ENCODE assay signal across 8 cellular contexts in genomic region chr19:5680437-5681368, GRCh38. TPM values are rescaled to one million over a fixed set of nuclear protein-coding genes. Genes with fewer than 3 reads are reported as not detected.
DNase-seq lines count a peak whose midpoint lies in the region; TF ChIP-seq lines count a peak whose summit lies in the region.

HSD11B1L (plus strand) TSS chr19:5681027; CDS start chr19:5684833, 3,806 bp downstream.
MICOS13 (minus strand) TSS chr19:5680516; CDS start chr19:5680486, 30 bp downstream.

- DNase-seq in GM03348 (ENCODE audit: low spot score) (peak; percentile 97), HFF-Myc (ENCODE audit: extremely low read depth, low read depth) (peak; percentile 95), NAMALWA (ENCODE audit: low spot score) (peak; percentile 99), SK-N-DZ (ENCODE audit: low spot score) (peak; percentile 99), glomerular endothelial cell (ENCODE audit: extremely low read depth, low read depth, low spot score) (peak; percentile 86), occipital lobe (lab: John Stamatoyannopoulos, UW) (peak; percentile 98)

- peak within 1 kb of the TSS; percentile 99 for H3K4me3 ChIP-seq in HFF-Myc (replicated peaks; ENCODE audit: low read depth, low read length)

- no peaks in the 10 kb centered on the region for H3K9me3 Mint-ChIP-seq in activated naive CD4-positive, alpha-beta T cell treated with anti-CD3 and anti-CD28 coated beads, Interleukin-2, amount 50 U/mL, for 24 hours

- peak within 1 kb of the TSS; percentile 87 for H3K27ac ChIP-seq in temporal lobe (ENCODE audit: low read depth, low read length)

- peaks cover 27% of the 10 kb centered on the region for H3K4me1 Mint-ChIP-seq in activated naive CD4-positive, alpha-beta T cell treated with anti-CD3 and anti-CD28 coated beads, Interleukin-2, amount 50 U/mL, for 24 hours

- no peaks in the 10 kb centered on the region for H3K36me3 Mint-ChIP-seq in activated naive CD4-positive, alpha-beta T cell treated with anti-CD3 and anti-CD28 coated beads, Interleukin-2, amount 50 U/mL, for 24 hours

- no peaks in the 10 kb centered on the region for H3K27me3 Mint-ChIP-seq in activated naive CD4-positive, alpha-beta T cell treated with anti-CD3 and anti-CD28 coated beads, Interleukin-2, amount 50 U/mL, for 24 hours

- TF ChIP-seq CTCF in HFF-Myc (IDR thresholded peaks at IDR 0.05; ENCODE audit: low read depth, low read length, missing control alignments), result no peak

- H3K4me3 Mint-ChIP-seq in activated naive CD4-positive, alpha-beta T cell treated with anti-CD3 and anti-CD28 coated beads, Interleukin-2, amount 50 U/mL, for 24 hours, result peak within 1 kb of the TSS; percentile 88

- peak within 1 kb of the TSS; percentile 96 for H3K27ac Mint-ChIP-seq in activated naive CD4-positive, alpha-beta T cell treated with anti-CD3 and anti-CD28 coated beads, Interleukin-2, amount 50 U/mL, for 24 hours

RNA-seq across cellular contexts. Expression of gene HSD11B1L, which starts in this region (rescaled TPM):
- polyA plus RNA-seq in SK-N-DZ (2014; cell fraction: cytosol; rRNA removed), result 45.0 and 46.0 TPM in 2 replicates
- 56.8 and 68.8 TPM in 2 replicates for polyA plus RNA-seq in SK-N-DZ (2014; cell fraction: nucleus; rRNA removed)
- total RNA-seq in glomerular endothelial cell (20.2 and 28.2 TPM in 2 replicates), occipital lobe (16.7 TPM), temporal lobe (23.4 TPM)

RNA-seq across cellular contexts. Expression of gene MICOS13, which starts in this region (rescaled TPM):
- 29.8 and 31.0 TPM in 2 replicates for polyA plus RNA-seq in SK-N-DZ (2014; cell fraction: cytosol; rRNA removed)
- polyA plus RNA-seq in SK-N-DZ (2014; cell fraction: nucleus; rRNA removed), result 26.0 and 26.7 TPM in 2 replicates
- total RNA-seq in glomerular endothelial cell, result 62.1 and 64.9 TPM in 2 replicates
- 16.2 TPM for total RNA-seq in occipital lobe
- total RNA-seq in temporal lobe, result 14.8 TPM

Comparison
In these comparisons a context has a peak if more than half of its experiments do, and no peak if none do; other contexts are left out.
1. Peak in every context shown above with its lines: DNase-seq, H3K4me3 ChIP-seq and H3K27ac ChIP-seq.